10 cellular contexts compared by ENCODE assay signal in genomic region chr5:113546711-113547159, GRCh38. TPM values are rescaled to one million over a fixed set of nuclear protein-coding genes. Genes with fewer than 3 reads are reported as not detected.
DNase-seq lines count a peak whose midpoint lies in the region; ATAC-seq lines count a peak whose summit lies in the region.
"Had no signal": no experiment of that assay in that cellular context is flagged by ENCODE, and none has a peak within 500 bp of the region (broad histone marks: within the 10 kb centered on the region; RNA-seq: fewer than 3 reads in every experiment).

No MANE protein-coding gene starts in this region.

- H3K4me3 Mint-ChIP-seq in T-helper 17 cell: no peak overlapping the region

- H3K36me3 Mint-ChIP-seq in T-helper 17 cell (ENCODE audit: low read depth): peaks cover 25% of the 10 kb centered on the region

- H3K9me3 ChIP-seq in T-helper 17 cell (ENCODE audit: control insufficient read depth, low read length, poor library complexity, severe bottlenecking): no peaks in the 10 kb centered on the region

- peak; percentile 52 for ATAC-seq in GM21723 (IDR thresholded peaks at IDR 0.05; ENCODE audit: unreplicated experiment)
- ATAC-seq in T-helper 17 cell: no peak

- H3K27me3 Mint-ChIP-seq in T-helper 17 cell: no peaks in the 10 kb centered on the region

- H3K27ac Mint-ChIP-seq in T-helper 17 cell: peak overlapping the region; percentile 53

- DNase-seq in A172 (ENCODE audit: low spot score) (peak; percentile 46), T-helper 17 cell (no peak), fibroblast of the conjunctiva (ENCODE audit: low read depth) (peak; percentile 22), NCI-H82 treated with DMSO at 0.1 percent for 48 hours (lab: John Stamatoyannopoulos, UW; ENCODE audit: unreplicated experiment) (no peak), NCI-H748 treated with DMSO at 0.1 percent for 48 hours (lab: John Stamatoyannopoulos, UW) (no peak), NCI-H69 (lab: John Stamatoyannopoulos, UW) (no peak), GM19240 (ENCODE audit: insufficient read length, low spot score) (no peak)
- DNase-seq: central memory CD4-positive, alpha-beta T cell; NCI-H2029 had no signal

- H3K4me1 Mint-ChIP-seq in T-helper 17 cell: peaks cover 31% of the 10 kb centered on the region

RNA-seq across cellular contexts. Expression of gene YTHDC2, which starts 33.2 kb away (rescaled TPM):
- total RNA-seq in A172 (2014; rRNA removed; shearing (Covaris generic)): 14.8 and 18.0 TPM in 2 replicates
- total RNA-seq in T-helper 17 cell: 10 to 100 TPM; 42.5 to 46.9 TPM

RNA-seq across cellular contexts. Expression of gene MCC, which starts 58.5 kb away (rescaled TPM):
- total RNA-seq in A172 (2014; rRNA removed; shearing (Covaris generic)): 1.8 and 2.4 TPM in 2 replicates
- 1 to 10 TPM; 2.2 to 4.4 TPM for total RNA-seq in T-helper 17 cell

Comparison
In these comparisons a context has a peak if more than half of its experiments do, and no peak if none do; other contexts are left out.
1. DNase-seq: peak in A172 (single experiment) and fibroblast of the conjunctiva (single experiment); none in T-helper 17 cell (0 of 3), NCI-H82 treated with DMSO at 0.1 percent for 48 hours (single experiment), NCI-H748 treated with DMSO at 0.1 percent for 48 hours (single experiment), NCI-H69 (single experiment) and GM19240 (single experiment).